8 cellular contexts compared by ENCODE assay signal in the genomic region with DNA sequence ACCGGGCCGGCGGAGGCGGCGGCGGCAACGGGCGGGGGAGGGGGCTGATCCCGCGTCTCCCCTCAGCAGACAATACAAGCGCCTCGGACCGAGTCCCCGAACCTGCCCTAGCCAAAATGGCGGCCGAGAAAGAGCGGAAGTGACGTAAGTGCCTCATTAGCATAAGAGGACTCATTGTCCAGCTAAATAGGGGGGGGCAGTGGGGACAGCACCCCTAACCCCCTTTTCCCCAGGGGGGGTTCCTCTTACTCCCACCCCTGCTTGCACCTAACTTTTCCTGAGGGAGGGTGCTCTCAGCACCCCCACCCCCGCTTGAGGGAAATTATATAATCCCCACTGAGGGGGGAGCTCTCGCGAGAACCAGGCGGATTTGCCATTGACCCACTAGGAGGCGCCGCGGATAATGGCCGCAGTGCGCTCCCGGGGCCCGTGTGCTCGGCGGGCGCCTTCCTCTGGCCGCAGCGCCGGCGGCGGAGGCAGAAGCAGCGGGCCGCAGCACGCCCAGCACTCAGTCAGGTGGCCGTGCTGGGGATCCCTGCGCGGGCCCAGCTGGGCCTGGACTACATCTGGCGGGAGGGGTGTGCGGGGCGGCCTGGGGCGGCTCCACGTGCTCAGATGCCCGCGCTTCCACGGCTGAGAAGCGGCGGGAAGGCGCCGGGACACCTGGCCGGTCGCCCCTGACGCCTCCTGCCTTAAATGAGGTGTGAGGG. TPM values are rescaled to one million over a fixed set of nuclear protein-coding genes. Genes with fewer than 3 reads are reported as not detected.
DNase-seq lines count a peak whose midpoint lies in the region; ATAC-seq, FAIRE-seq and TF ChIP-seq lines count a peak whose summit lies in the region.

A gene (minus strand): TSS at position 132 of the 710 bp plus-strand sequence. CDS start 27,441 bp downstream, outside the sequence.

- FAIRE-seq in keratinocyte (lab: Jason Lieb, UNC) = no peak

- H3K27ac ChIP-seq in keratinocyte (ENCODE audit: control insufficient read depth, insufficient read depth, low read length) = peak within 1 kb of the TSS; percentile 94

- H3K4me1 ChIP-seq in keratinocyte (ENCODE audit: control insufficient read depth, extremely low read depth, insufficient read depth, low read length) = peaks cover 21% of the 10 kb centered on the region

- no peaks in the 10 kb centered on the region for H4K20me1 ChIP-seq in keratinocyte (ENCODE audit: control insufficient read depth, extremely low read depth, insufficient read depth, low read length)

- peak within 1 kb of the TSS; percentile 87 for H3K9ac ChIP-seq in keratinocyte (ENCODE audit: control insufficient read depth, extremely low read depth, insufficient read depth, low read length)

- peak; percentile 40 to 73 (median 65) for TF ChIP-seq CTCF in keratinocyte (optimal IDR thresholded peaks at IDR 0.05 in 1 of 3, IDR thresholded peaks at IDR 0.05 in 1 of 3, conservative IDR thresholded peaks at IDR 0.05 in 1 of 3; ENCODE audit: extremely low read depth in 1 of 3, insufficient read depth in 2 of 3, low read length in 3 of 3)

- TF ChIP-seq POLR2A in GM19099 (IDR thresholded peaks at IDR 0.05; ENCODE audit: extremely low read depth, insufficient read length, low read depth) = peak; percentile 87

- peaks cover 15 to 23% of the 10 kb centered on the region in 2 experiments for H3K36me3 ChIP-seq in keratinocyte (ENCODE audit: control insufficient read depth in 2 of 2, extremely low read depth in 1 of 2, insufficient read depth in 2 of 2, low read length in 2 of 2)

- H3K27me3 ChIP-seq in keratinocyte (ENCODE audit: control insufficient read depth, extremely low read depth, insufficient read depth, low read length) = no peaks in the 10 kb centered on the region

- peaks cover 40% of the 10 kb centered on the region for H3K79me2 ChIP-seq in keratinocyte (ENCODE audit: control insufficient read depth, insufficient read depth, low read length)

- H3K9me1 ChIP-seq in keratinocyte (ENCODE audit: control insufficient read depth, extremely low read depth, insufficient read depth, low read length) = no peaks in the 10 kb centered on the region

- H3K9me3 ChIP-seq in keratinocyte (ENCODE audit: control insufficient read depth, low read depth, low read length) = no peaks in the 10 kb centered on the region

- H3K4me3 ChIP-seq in keratinocyte (ENCODE audit: control insufficient read depth in 2 of 3, extremely low read depth in 1 of 3, insufficient read depth in 2 of 3, low read depth in 1 of 3, low read length in 3 of 3) = peak within 1 kb of the TSS; percentile 64 to 87 (median 86)

- dilution Hi-C loops in keratinocyte (cut with MboI; ENCODE audit: extremely low pct_ligation_motif_present, low sequenced_read_pairs) = no loop called here

- peak within 1 kb of the TSS; percentile 58 for H2AFZ ChIP-seq in keratinocyte (ENCODE audit: control insufficient read depth, low read length)

- ATAC-seq in HG03432 (IDR thresholded peaks at IDR 0.05; ENCODE audit: unreplicated experiment) = peak; percentile 68

- H3K4me2 ChIP-seq in keratinocyte (ENCODE audit: control insufficient read depth, extremely low read depth, insufficient read depth, low read depth, low read length) = peak within 1 kb of the TSS; percentile 68

- DNase-seq in Ammon's horn (ENCODE audit: low spot score) = peak; percentile 95
- DNase-seq in NCI-H460 (ENCODE audit: extremely low read depth, low read depth) = peak; percentile 92
- peak; percentile 84 for DNase-seq in activated CD4-positive, CD25-positive, alpha-beta regulatory T cell treated with anti-CD3 and anti-CD28 coated beads, Interleukin-2, amount 50 U/mL, for 72 hours
- DNase-seq in cerebellar cortex (ENCODE audit: low spot score) = peak; percentile 94
- DNase-seq in keratinocyte (ENCODE audit: low read depth, low spot score) = peak; percentile 58
- DNase-seq in stimulated activated CD4-positive, alpha-beta T cell treated with anti-CD3 and anti-CD28 coated beads, Interleukin-12 subunit alpha, Interleukin-12 subunit beta, amount 100 ng/mL, for 48 hours (ENCODE audit: low read depth in 2 of 3, low spot score in 1 of 3) = peak; percentile 77 to 85 (median 81)

RNA-seq across cellular contexts. Expression of the gene that starts here (rescaled TPM):
- total RNA-seq in NCI-H460 (2014; rRNA removed; shearing (Covaris generic)) = 28.1 and 32.6 TPM in 2 replicates
- polyA plus RNA-seq in NCI-H460 (2014; cell fraction: nucleus; rRNA removed) = 24.8 and 32.3 TPM in 2 replicates
- 21.6 to 31.3 TPM (median 29.3 TPM) in 3 replicates for polyA plus RNA-seq in keratinocyte
- 29.4 TPM for polyA plus RNA-seq in keratinocyte (2011; ENCODE audit: low read depth)
- 18.1 and 33.5 TPM in 2 replicates for polyA plus RNA-seq in keratinocyte (2011; cell fraction: cytosol; rRNA removed)
- polyA plus RNA-seq in keratinocyte (2011; cell fraction: nucleus; rRNA removed) = 59.4 and 69.7 TPM in 2 replicates
- polyA plus RNA-seq in keratinocyte (2012; ENCODE audit: low replicate concordance) = 34.7 and 35.3 TPM in 2 replicates
- polyA minus RNA-seq in keratinocyte = 31.1 to 61.9 TPM (median 31.2 TPM) in 3 replicates
- 16.7 TPM for polyA minus RNA-seq in keratinocyte (2011; cell fraction: cytosol; rRNA and poly(A)+ RNA removed)
- polyA minus RNA-seq in keratinocyte (2011; cell fraction: nucleus; rRNA and poly(A)+ RNA removed) = 31.7 and 73.8 TPM in 2 replicates

Comparison
In these comparisons a context has a peak if more than half of its experiments do, and no peak if none do; other contexts are left out.
1. Peak in every context shown above with its lines: DNase-seq, ATAC-seq, H3K4me3 ChIP-seq and H3K27ac ChIP-seq.